14 cellular contexts compared by ENCODE assay signal in genomic region chr7:43535810-43536585, GRCh38. TPM values are rescaled to one million over a fixed set of nuclear protein-coding genes. Genes with fewer than 3 reads are reported as not detected.
DNase-seq lines count a peak whose midpoint lies in the region; ATAC-seq and TF ChIP-seq lines count a peak whose summit lies in the region.
"Had no signal": no experiment of that assay in that cellular context is flagged by ENCODE, and none has a peak within 500 bp of the region (broad histone marks: within the 10 kb centered on the region; RNA-seq: fewer than 3 reads in every experiment).

No MANE protein-coding gene starts in this region.

- no peaks in the 10 kb centered on the region for H3K9me3 ChIP-seq in RWPE2 (ENCODE audit: severe bottlenecking)
- H3K9me3 ChIP-seq: testis had no signal

- H3K27me3 ChIP-seq in RWPE2 (ENCODE audit: insufficient read depth, poor library complexity, severe bottlenecking) = no peaks in the 10 kb centered on the region
- H3K27me3 ChIP-seq: testis had no signal

- no peaks in the 10 kb centered on the region for H3K36me3 ChIP-seq in RWPE2 (ENCODE audit: low read depth)

- peak overlapping the region; percentile 46 for H3K27ac ChIP-seq in RWPE2 (ENCODE audit: poor library complexity, severe bottlenecking)
- H3K27ac ChIP-seq: PC-9, testis had no signal

- peak; percentile 93 for ATAC-seq in RWPE2 (ENCODE audit: low read depth)
- peak; percentile 13 for ATAC-seq in esophagus mucosa
- ATAC-seq in GM19452 (IDR thresholded peaks at IDR 0.05; ENCODE audit: unreplicated experiment) = no peak
- no peak for ATAC-seq in GM21447 (IDR thresholded peaks at IDR 0.05; ENCODE audit: unreplicated experiment)

- H3K4me1 ChIP-seq in RWPE2 (ENCODE audit: insufficient read depth, poor library complexity, severe bottlenecking) = peaks cover 16% of the 10 kb centered on the region
- H3K4me1 ChIP-seq: testis had no signal

- no peak for TF ChIP-seq CTCF in RWPE2 (IDR thresholded peaks at IDR 0.05; ENCODE audit: poor library complexity, severe bottlenecking)

- DNase-seq in GM03348 (ENCODE audit: low spot score) = peak; percentile 87
- DNase-seq in RWPE2 (ENCODE audit: low spot score) = no peak
- DNase-seq in renal cortical epithelial cell (ENCODE audit: low read depth) = peak; percentile 82
- no peak for DNase-seq in SW 1271 (lab: John Stamatoyannopoulos, UW)
- no peak for DNase-seq in nucleus accumbens (lab: John Stamatoyannopoulos, UW)
- DNase-seq: activated gamma-delta T cell treated with Interleukin-2 at 50 U/mL for 16 hours, H7, immature natural killer cell, NCI-H1694 treated with DMSO at 0.1 percent for 48 hours, testis had no signal

- H3K4me3 ChIP-seq in RWPE2 (ENCODE audit: severe bottlenecking) = no peak overlapping the region
- H3K4me3 ChIP-seq: PC-9, testis had no signal

RNA-seq across cellular contexts. Expression of gene STK17A, which starts 46.9 kb away (rescaled TPM):
- total RNA-seq in esophagus mucosa = 14.4 TPM
- total RNA-seq in renal cortical epithelial cell = 97.4 and 111 TPM in 2 replicates

Comparison
In these comparisons a context has a peak if more than half of its experiments do, and no peak if none do; other contexts are left out.
1. DNase-seq: peak in GM03348 (single experiment) and renal cortical epithelial cell (single experiment); none in RWPE2 (single experiment), SW 1271 (0 of 2) and nucleus accumbens (0 of 56).
2. ATAC-seq: peak in RWPE2 (single experiment) and esophagus mucosa (single experiment); none in GM19452 (single experiment) and GM21447 (single experiment).